ENCODE assay signal across 8 cellular contexts in genomic region chr1:226973898-226974543, GRCh38. TPM values are rescaled to one million over a fixed set of nuclear protein-coding genes. Genes with fewer than 3 reads are reported as not detected.
DNase-seq lines count a peak whose midpoint lies in the region; TF ChIP-seq lines count a peak whose summit lies in the region.

No MANE protein-coding gene starts in this region.

- TF ChIP-seq CTCF in cardiac muscle cell (IDR thresholded peaks at IDR 0.05; ENCODE audit: low read depth, low read length): peak; percentile 12

- H3K27ac ChIP-seq in angular gyrus (ENCODE audit: low read depth, low read length) (peak overlapping the region; percentile 94), cardiac muscle cell (peak overlapping the region; percentile 70)

- H3K4me3 ChIP-seq in cardiac muscle cell: no peak overlapping the region

- no peaks in the 10 kb centered on the region for H3K36me3 ChIP-seq in cardiac muscle cell

- no peaks in the 10 kb centered on the region for H3K27me3 ChIP-seq in cardiac muscle cell

- peak; percentile 76 for DNase-seq in AG20443 (ENCODE audit: low spot score)
- peak in 1 of 2 donors; percentile 81 for DNase-seq in cardiac muscle cell (ENCODE audit: low read depth in 1 of 2, low spot score in 1 of 2)
- peak; percentile 7 for DNase-seq in pons (ENCODE audit: low spot score)
- DNase-seq in cerebellar nuclear complex (lab: John Stamatoyannopoulos, UW): no peak
- DNase-seq in NCI-H1417 (lab: John Stamatoyannopoulos, UW): no peak
- no peak for DNase-seq in GOT3 (lab: John Stamatoyannopoulos, UW)
- DNase-seq in NCI-H146 (lab: John Stamatoyannopoulos, UW): no peak

- no peaks in the 10 kb centered on the region for H3K9me3 ChIP-seq in cardiac muscle cell (ENCODE audit: low read depth)

- peaks cover 22% of the 10 kb centered on the region for H3K4me1 ChIP-seq in cardiac muscle cell (ENCODE audit: low read depth)

RNA-seq across cellular contexts. Expression of gene COQ8A, which starts 33.9 kb away (rescaled TPM):
- 34.7 and 59.7 TPM in 2 replicates for total RNA-seq in cardiac muscle cell
- 45.1 and 71.5 TPM in 2 replicates for polyA plus RNA-seq in cardiac muscle cell

Comparison
In these comparisons a context has a peak if more than half of its experiments do, and no peak if none do; other contexts are left out.
1. DNase-seq: peak in AG20443 (single experiment) and pons (single experiment); none in cerebellar nuclear complex (0 of 2), NCI-H1417 (0 of 3), GOT3 (single experiment) and NCI-H146 (single experiment).